21 cellular contexts compared by ENCODE assay signal in genomic region chr20:48154040-48154439, GRCh38.
DNase-seq lines count a peak whose midpoint lies in the region; ATAC-seq and TF ChIP-seq lines count a peak whose summit lies in the region.
"Had no signal": no experiment of that assay in that cellular context is flagged by ENCODE, and none has a peak within 500 bp of the region (broad histone marks: within the 10 kb centered on the region; RNA-seq: fewer than 3 reads in every experiment).

No MANE protein-coding gene starts in this region.

- no peak overlapping the region for H2BK5ac ChIP-seq in neuronal stem cell (ENCODE audit: low read length)

- no peak for ATAC-seq in PC-3
- ATAC-seq in HG03439 (IDR thresholded peaks at IDR 0.05; ENCODE audit: unreplicated experiment), result no peak
- ATAC-seq: Right ventricle myocardium inferior had no signal

- H3K4me2 ChIP-seq in BLaER1 (peak overlapping the region; percentile 41; the same call in 1 of the 2 replicates), PC-3 (ENCODE audit: low read length) (no peak overlapping the region), neuronal stem cell (ENCODE audit: insufficient read depth, low read length, poor library complexity, severe bottlenecking) (no peak overlapping the region)
- H3K4me2 ChIP-seq: GM23338, PC-9 had no signal

- H4K91ac ChIP-seq in neuronal stem cell (ENCODE audit: low read depth, low read length, poor library complexity), result no peak overlapping the region

- H3K4me3 ChIP-seq in BLaER1 (no peak overlapping the region), PC-3 (ENCODE audit: low read length) (no peak overlapping the region), ectodermal cell (ENCODE audit: insufficient read depth, low read depth, low read length) (no peak overlapping the region), neuronal stem cell (ENCODE audit: low read length in 2 of 2) (no peak overlapping the region), prostate gland (no peak overlapping the region)
- H3K4me3 ChIP-seq: GM23338, MG63, PC-9, SJCRH30 had no signal

- H3K9me2 ChIP-seq in PC-3 (replicated peaks; ENCODE audit: low read length), result no peaks in the 10 kb centered on the region

- DNase-seq in PC-3 (peak; percentile 7), neuronal stem cell (ENCODE audit: low spot score) (no peak), prostate gland (ENCODE audit: low spot score) (no peak), globus pallidus (ENCODE audit: low spot score) (no peak), NCI-H345 (lab: John Stamatoyannopoulos, UW) (no peak)
- DNase-seq: 8988T; ACHN; CD4-positive, CD25-positive, alpha-beta regulatory T cell; GF-D8; KBM-7; MG63; NCI-H446 treated with DMSO at 0.1 percent for 48 hours; NK-92 treated with Interleukin-12 subunit alpha and Interleukin-12 subunit beta, amount 100 ng/mL, for 24 hours; SJCRH30 had no signal

- no peaks in the 10 kb centered on the region for H3K27me3 ChIP-seq in BLaER1
- no peaks in the 10 kb centered on the region for H3K27me3 ChIP-seq in PC-3 (ENCODE audit: low read length)
- H3K27me3 ChIP-seq in ectodermal cell (ENCODE audit: control insufficient read depth, insufficient read depth, low read length, poor library complexity, severe bottlenecking), result no peaks in the 10 kb centered on the region
- H3K27me3 ChIP-seq in neuronal stem cell (ENCODE audit: control insufficient read depth in 3 of 3, insufficient read depth in 3 of 3, low read depth in 1 of 3, low read length in 3 of 3), result no peaks in the 10 kb centered on the region
- no peaks in the 10 kb centered on the region for H3K27me3 ChIP-seq in prostate gland (replicated peaks; ENCODE audit: insufficient read depth)
- H3K27me3 ChIP-seq: BE2C had no signal

- POLR2A ChIA-PET in PC-3 (lab: Charles Lee; ENCODE audit: unreplicated experiment), result no interaction called here

- peak overlapping the region; percentile 83 for H3K18ac ChIP-seq in neuronal stem cell (ENCODE audit: low read length)

- H3K9ac ChIP-seq in BLaER1 (no peak overlapping the region), PC-3 (ENCODE audit: low read length) (no peak overlapping the region), neuronal stem cell (ENCODE audit: low read depth, low read length, poor library complexity) (no peak overlapping the region)

- H3K4me1 ChIP-seq in BLaER1 (peaks cover 9% of the 10 kb centered on the region; the same call in 1 of the 2 replicates), PC-3 (ENCODE audit: insufficient read depth, low read length) (peaks cover 19% of the 10 kb centered on the region; the same call in 1 of the 2 replicates), ectodermal cell (ENCODE audit: control insufficient read depth, insufficient read depth, low read length) (peaks cover 28% of the 10 kb centered on the region), neuronal stem cell (ENCODE audit: control insufficient read depth in 2 of 2, insufficient read depth in 1 of 2, low read depth in 1 of 2, low read length in 2 of 2) (peaks cover 16 to 20% of the 10 kb centered on the region in 2 donors), prostate gland (replicated peaks) (no peaks in the 10 kb centered on the region)
- H3K4me1 ChIP-seq: BE2C had no signal

- no peaks in the 10 kb centered on the region for H3F3A ChIP-seq in PC-3 (ENCODE audit: low read length, unreplicated experiment)

- TF ChIP-seq CTCF in PC-3 (conservative IDR thresholded peaks at IDR 0.05; ENCODE audit: low read depth, low read length), result no peak
- no peak for TF ChIP-seq CTCF in prostate gland (IDR thresholded peaks at IDR 0.05)

- H3K36me3 ChIP-seq in BLaER1, result no peaks in the 10 kb centered on the region
- H3K36me3 ChIP-seq in PC-3 (ENCODE audit: low read depth, low read length), result no peaks in the 10 kb centered on the region; the same call in 1 of the 2 replicates
- no peaks in the 10 kb centered on the region for H3K36me3 ChIP-seq in ectodermal cell (ENCODE audit: control insufficient read depth, insufficient read depth, low read length)
- no peaks in the 10 kb centered on the region for H3K36me3 ChIP-seq in neuronal stem cell (replicated peaks in 1 of 2; ENCODE audit: control insufficient read depth in 2 of 2, insufficient read depth in 2 of 2, low read length in 2 of 2)
- no peaks in the 10 kb centered on the region for H3K36me3 ChIP-seq in prostate gland
- H3K36me3 ChIP-seq: BE2C, MG63, SJCRH30 had no signal

- H2BK15ac ChIP-seq in neuronal stem cell (ENCODE audit: low read length), result peak overlapping the region; percentile 29

- H4K20me1 ChIP-seq in BLaER1 (no peaks in the 10 kb centered on the region), PC-3 (ENCODE audit: low read length) (no peaks in the 10 kb centered on the region)

- no peaks in the 10 kb centered on the region for H3K79me2 ChIP-seq in PC-3 (ENCODE audit: low read length)

- H2BK120ac ChIP-seq in neuronal stem cell (ENCODE audit: low read depth, low read length), result no peak overlapping the region

- intact Hi-C loops in PC-3 (cut with micrococcal nuclease) (no loop called here), prostate gland (cut with DNase I) (no loop called here)

- no peak overlapping the region for H3K23ac ChIP-seq in neuronal stem cell (ENCODE audit: low read depth, low read length, poor library complexity)

- TF ChIP-seq POLR2A in prostate gland (IDR thresholded peaks at IDR 0.05), result no peak

- H3K79me1 ChIP-seq in neuronal stem cell (ENCODE audit: low read depth, low read length), result no peaks in the 10 kb centered on the region

- CTCF ChIA-PET in PC-3 (lab: Charles Lee), result no interaction called here

- H2AFZ ChIP-seq in PC-3 (ENCODE audit: low read length), result no peak overlapping the region
- no peak overlapping the region for H2AFZ ChIP-seq in neuronal stem cell (ENCODE audit: low read length)
- H2AFZ ChIP-seq: GM23338, PC-9 had no signal

- peaks cover 24% of the 10 kb centered on the region for H3K9me3 ChIP-seq in BLaER1
- H3K9me3 ChIP-seq in PC-3 (ENCODE audit: low read length), result peaks cover 11% of the 10 kb centered on the region; the same call in 1 of the 2 replicates
- H3K9me3 ChIP-seq in ectodermal cell (ENCODE audit: control insufficient read depth, low read length), result peaks cover 2% of the 10 kb centered on the region
- peaks cover 5 to 12% of the 10 kb centered on the region in 2 donors for H3K9me3 ChIP-seq in neuronal stem cell (replicated peaks in 1 of 2; ENCODE audit: control insufficient read depth in 2 of 2, insufficient read depth in 1 of 2, low read depth in 1 of 2, low read length in 2 of 2)
- H3K9me3 ChIP-seq in prostate gland, result no peaks in the 10 kb centered on the region
- H3K9me3 ChIP-seq: BE2C had no signal

- no TSS peak for BruUV-seq in PC-3 (replicated peaks; lab: Mats Ljungman, UMichigan)

- no peak overlapping the region for H3K4ac ChIP-seq in neuronal stem cell (ENCODE audit: low read length)

- H3K27ac ChIP-seq in BLaER1, result no peak overlapping the region
- no peak overlapping the region for H3K27ac ChIP-seq in PC-3 (ENCODE audit: low read length)
- H3K27ac ChIP-seq in ectodermal cell (ENCODE audit: insufficient read depth, low read depth, low read length, poor library complexity, severe bottlenecking), result peak overlapping the region; percentile 11
- H3K27ac ChIP-seq in neuronal stem cell (replicated peaks; ENCODE audit: low read length), result no peak overlapping the region
- H3K27ac ChIP-seq in prostate gland, result no peak overlapping the region
- H3K27ac ChIP-seq: PC-9, SJCRH30 had no signal

- WGBS in ectodermal cell, 2 experiments, result 92% methylated on average over 10 of the region's 10 CpGs
- no CpG with 5 or more reads among the region's 10 CpGs for WGBS in neuronal stem cell (ENCODE audit: extremely low coverage in 2 of 2, insufficient read length in 2 of 2, insufficient replicate concordance in 1 of 2), 2 donors
- WGBS in prostate gland, result 87% methylated on average over 10 of the region's 10 CpGs

- no peak overlapping the region for H4K8ac ChIP-seq in neuronal stem cell (ENCODE audit: low read depth, low read length)

- H2AK5ac ChIP-seq in neuronal stem cell (ENCODE audit: low read depth, low read length), result peak overlapping the region; percentile 12

- no peak overlapping the region for H3K14ac ChIP-seq in neuronal stem cell (ENCODE audit: low read length)

- H2BK12ac ChIP-seq in neuronal stem cell (ENCODE audit: low read length), result peak overlapping the region; percentile 27
